In genomic region chr2:69559696-69560482, GRCh38 we compare ENCODE assay signal across 1 cellular context.
TF ChIP-seq lines count a peak whose summit lies in the region.

No MANE protein-coding gene starts in this region.

TF ChIP-seq in HepG2, 621 proteins besides CTCF, POLR2A, EP300 and RAD21 (continued from another document and continues in another):
- TF ChIP-seq ZBTB2 (CRISPR knock-in tag; IDR thresholded peaks at IDR 0.05; ENCODE audit: low read depth) (no peak), HNF4A (CRISPR knock-in tag; IDR thresholded peaks at IDR 0.05) (0 out of 2 replicates have a peak, but pooled peaks have one; percentile 22), ZNF839 (CRISPR knock-in tag; IDR thresholded peaks at IDR 0.05; ENCODE audit: borderline replicate concordance) (no peak), NR2F2 (IDR thresholded peaks at IDR 0.05; ENCODE audit: borderline replicate concordance, low read depth) (0 out of 2 replicates have a peak, but pooled peaks have one; percentile 35), ZNF30 (CRISPR knock-in tag; IDR thresholded peaks at IDR 0.05) (no peak), ZNF788 (CRISPR knock-in tag; IDR thresholded peaks at IDR 0.05; ENCODE audit: borderline replicate concordance) (no peak), SATB2 (CRISPR knock-in tag; IDR thresholded peaks at IDR 0.05) (no peak), SMC3 (IDR thresholded peaks at IDR 0.05; ENCODE audit: low read length) (peak; percentile 96), ATF5 (CRISPR knock-in tag; IDR thresholded peaks at IDR 0.05; ENCODE audit: low read depth) (no peak), HOMEZ (CRISPR knock-in tag; IDR thresholded peaks at IDR 0.05; ENCODE audit: low read depth) (0 out of 2 replicates have a peak, but pooled peaks have one; percentile 52), REXO4 (CRISPR knock-in tag; IDR thresholded peaks at IDR 0.05; ENCODE audit: borderline replicate concordance) (no peak), PITX1 (CRISPR knock-in tag; IDR thresholded peaks at IDR 0.05) (no peak), PHF8 (CRISPR knock-in tag; IDR thresholded peaks at IDR 0.05) (no peak), ZNF24 (IDR thresholded peaks at IDR 0.05) (0 out of 2 replicates have a peak, but pooled peaks have one; percentile 44), PATZ1 (CRISPR knock-in tag; IDR thresholded peaks at IDR 0.05) (0 out of 2 replicates have a peak, but pooled peaks have one; percentile 11), ZFP36L1 (CRISPR knock-in tag; IDR thresholded peaks at IDR 0.05) (no peak), ZNF776 (CRISPR knock-in tag; IDR thresholded peaks at IDR 0.05) (no peak), AHDC1 (CRISPR knock-in tag; IDR thresholded peaks at IDR 0.05; ENCODE audit: borderline replicate concordance) (no peak), ZNF414 (CRISPR knock-in tag; IDR thresholded peaks at IDR 0.05) (no peak), PBX2 (CRISPR knock-in tag; IDR thresholded peaks at IDR 0.05) (no peak), TSC22D2 (CRISPR knock-in tag; IDR thresholded peaks at IDR 0.05; ENCODE audit: borderline replicate concordance) (peak; percentile 66; the same call in 1 of the 2 replicates), ISL2 (CRISPR knock-in tag; IDR thresholded peaks at IDR 0.05) (0 out of 2 replicates have a peak, but pooled peaks have one; percentile 21), ZNF768 (CRISPR knock-in tag; IDR thresholded peaks at IDR 0.05) (no peak), ZNF235 (CRISPR knock-in tag; IDR thresholded peaks at IDR 0.05; ENCODE audit: borderline replicate concordance) (no peak), CHD4 (IDR thresholded peaks at IDR 0.05; ENCODE audit: borderline replicate concordance, low read length) (no peak), ARHGAP35 (CRISPR knock-in tag; IDR thresholded peaks at IDR 0.05; ENCODE audit: borderline replicate concordance) (no peak), ASH2L (IDR thresholded peaks at IDR 0.05; ENCODE audit: insufficient read length, low read depth, low read length) (peak; percentile 30), ZNF383 (CRISPR knock-in tag; IDR thresholded peaks at IDR 0.05; ENCODE audit: borderline replicate concordance) (no peak), ZNF207 (IDR thresholded peaks at IDR 0.05; ENCODE audit: borderline replicate concordance) (no peak), ZNF251 (CRISPR knock-in tag; IDR thresholded peaks at IDR 0.05) (no peak), ZFP37 (CRISPR knock-in tag; IDR thresholded peaks at IDR 0.05; ENCODE audit: borderline replicate concordance) (no peak), SP1 (IDR thresholded peaks at IDR 0.05) (no peak), SP1 (CRISPR knock-in tag; IDR thresholded peaks at IDR 0.05) (no peak), ZNF296 (CRISPR knock-in tag; conservative IDR thresholded peaks at IDR 0.05) (no peak), ZNF746 (CRISPR knock-in tag; IDR thresholded peaks at IDR 0.05) (no peak), NBN (conservative IDR thresholded peaks at IDR 0.05) (no peak), ZNF704 (CRISPR knock-in tag; IDR thresholded peaks at IDR 0.05; ENCODE audit: borderline replicate concordance) (no peak), FOXK1 (CRISPR knock-in tag; IDR thresholded peaks at IDR 0.05; ENCODE audit: borderline replicate concordance, low read depth) (peak; percentile 27; the same call in 1 of the 2 replicates), ZC3H4 (CRISPR knock-in tag; IDR thresholded peaks at IDR 0.05; ENCODE audit: borderline replicate concordance) (no peak), ARNT2 (CRISPR knock-in tag; IDR thresholded peaks at IDR 0.05; ENCODE audit: low read depth) (0 out of 2 replicates have a peak, but pooled peaks have one; percentile 24), RXRB (CRISPR knock-in tag; IDR thresholded peaks at IDR 0.05; ENCODE audit: borderline replicate concordance) (peak; percentile 78; the same call in 1 of the 2 replicates), TEAD3 (CRISPR knock-in tag; optimal IDR thresholded peaks at IDR 0.05; ENCODE audit: borderline replicate concordance) (peak; percentile 97), ZNF513 (CRISPR knock-in tag; conservative IDR thresholded peaks at IDR 0.05) (no peak), ZBTB34 (CRISPR knock-in tag; IDR thresholded peaks at IDR 0.05) (no peak), ZNF652 (CRISPR knock-in tag; IDR thresholded peaks at IDR 0.05; ENCODE audit: borderline replicate concordance, low read depth) (peak; percentile 7; the same call in 1 of the 2 replicates), ELK4 (CRISPR knock-in tag; IDR thresholded peaks at IDR 0.05; ENCODE audit: borderline replicate concordance) (no peak)
